In the genomic region with DNA sequence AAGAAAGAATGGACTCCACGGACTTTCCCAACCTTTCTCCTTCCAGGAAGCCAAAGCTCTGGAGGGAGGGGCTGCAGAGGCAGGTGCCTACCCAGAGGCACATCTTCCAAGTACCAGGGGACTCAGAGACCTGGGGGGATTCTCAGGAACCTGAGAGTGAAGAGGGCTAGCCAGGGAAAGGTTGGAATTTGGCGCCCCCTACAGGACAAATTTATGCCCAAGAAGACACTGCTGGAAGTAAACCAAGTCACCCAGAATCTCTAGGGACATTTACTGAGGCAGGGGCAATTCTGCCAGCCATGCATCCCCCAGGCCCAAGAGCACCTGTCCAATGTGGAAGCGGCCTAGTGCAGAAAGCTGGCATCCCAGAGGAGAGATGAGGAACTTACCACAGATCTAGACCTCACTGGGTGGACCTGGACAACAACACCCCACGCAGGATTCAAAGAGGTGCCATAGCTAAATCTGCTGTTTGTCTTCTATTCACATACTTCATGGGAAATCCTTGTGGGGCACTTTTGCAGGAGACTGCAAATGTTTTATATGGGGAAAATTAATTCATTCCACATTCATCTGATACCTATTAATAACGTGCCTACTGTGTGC, we compare ENCODE assay signal across 8 cellular contexts. TPM values are rescaled to one million over a fixed set of nuclear protein-coding genes. Genes with fewer than 3 reads are reported as not detected.
DNase-seq lines count a peak whose midpoint lies in the region; ATAC-seq and TF ChIP-seq lines count a peak whose summit lies in the region.

No MANE protein-coding gene starts in this region.

- no peaks in the 10 kb centered on the region for H4K20me1 ChIP-seq in neural progenitor cell (ENCODE audit: low read depth)

- no peaks in the 10 kb centered on the region for H3K9me3 Mint-ChIP-seq in neural progenitor cell

- H3K27me3 ChIP-seq in neural progenitor cell, result no peaks in the 10 kb centered on the region

- H3F3A ChIP-seq in neural progenitor cell (ENCODE audit: low read depth), result no peaks in the 10 kb centered on the region

- TF ChIP-seq CTCF in GM10248 (IDR thresholded peaks at IDR 0.05; ENCODE audit: control extremely low read depth, extremely low read depth, low read depth, missing control alignments) (peak; percentile 69), epithelial cell of esophagus (IDR thresholded peaks at IDR 0.05; ENCODE audit: insufficient read depth, low read depth, low read length, missing control alignments) (peak; percentile 65), neural progenitor cell (IDR thresholded peaks at IDR 0.05) (peak; percentile 88)

- H3K4me2 ChIP-seq in neural progenitor cell, result no peak overlapping the region

- DNase-seq in A172 (ENCODE audit: low spot score) (peak; percentile 53), GM10248 (ENCODE audit: extremely low spot score) (peak; percentile 68), Kasumi-1 (lab: John Stamatoyannopoulos, UW) (peak; percentile 39 to 44), UCSD-AML1 (lab: John Stamatoyannopoulos, UW; ENCODE audit: unreplicated experiment) (peak; percentile 32), epithelial cell of esophagus (ENCODE audit: low read depth) (peak; percentile 45), neural progenitor cell (ENCODE audit: low spot score) (peak; percentile 76)

- H3K36me3 ChIP-seq in neural progenitor cell, result no peaks in the 10 kb centered on the region

- H2AFZ ChIP-seq in neural progenitor cell (replicated peaks), result no peak overlapping the region

- H3K9me3 ChIP-seq in neural progenitor cell (ENCODE audit: low read depth), result no peaks in the 10 kb centered on the region

- CTCF ChIA-PET in GM10248 (lab: Yijun Ruan, JAX), result interaction anchor here (0.7 to 2.6 kb wide), 12 partner anchors 13 to 270 kb away, joined by 3 to 32 read pairs (median 5); no protein-coding TSS in a partner anchor

- H3K4me1 Mint-ChIP-seq in neural progenitor cell, result no peaks in the 10 kb centered on the region

- no peak overlapping the region for H3K9ac ChIP-seq in neural progenitor cell

- H3K4me3 Mint-ChIP-seq in neural progenitor cell, result no peak overlapping the region

- no peaks in the 10 kb centered on the region for H3K36me3 Mint-ChIP-seq in neural progenitor cell

- H3K4me3 ChIP-seq in epithelial cell of esophagus (ENCODE audit: low read length) (no peak overlapping the region), neural progenitor cell (no peak overlapping the region)

- H3K4me1 ChIP-seq in neural progenitor cell, result no peaks in the 10 kb centered on the region

- H3K27ac ChIP-seq in neural progenitor cell, result no peak overlapping the region

- no peak for ATAC-seq in GM18517 (IDR thresholded peaks at IDR 0.05; ENCODE audit: unreplicated experiment)
- ATAC-seq in GM21526 (IDR thresholded peaks at IDR 0.05; ENCODE audit: low FRiP score, unreplicated experiment), result no peak

- no peaks in the 10 kb centered on the region for H3K79me2 ChIP-seq in neural progenitor cell (ENCODE audit: low read depth)

- POLR2A ChIA-PET in GM10248 (lab: Yijun Ruan, JAX), result no interaction called here

- H3K27me3 Mint-ChIP-seq in neural progenitor cell (ENCODE audit: insufficient read depth, low read depth), result peaks cover 3% of the 10 kb centered on the region

- no peak overlapping the region for H3K27ac Mint-ChIP-seq in neural progenitor cell

RNA-seq across cellular contexts. Expression of a gene that starts 25.9 kb away (rescaled TPM):
- 11.5 and 14.1 TPM in 2 replicates for total RNA-seq in A172 (2014; rRNA removed; shearing (Covaris generic))
- total RNA-seq in neural progenitor cell (ENCODE audit: low replicate concordance), result 3.0 and 9.0 TPM in 2 replicates

RNA-seq across cellular contexts. Expression of a gene that starts 58.8 kb away (rescaled TPM):
- 0.96 and 6.2 TPM in 2 replicates for total RNA-seq in A172 (2014; rRNA removed; shearing (Covaris generic))
- 1.8 and 1.9 TPM in 2 replicates for total RNA-seq in neural progenitor cell (ENCODE audit: low replicate concordance)
